18 cellular contexts compared by ENCODE assay signal in the genomic region with DNA sequence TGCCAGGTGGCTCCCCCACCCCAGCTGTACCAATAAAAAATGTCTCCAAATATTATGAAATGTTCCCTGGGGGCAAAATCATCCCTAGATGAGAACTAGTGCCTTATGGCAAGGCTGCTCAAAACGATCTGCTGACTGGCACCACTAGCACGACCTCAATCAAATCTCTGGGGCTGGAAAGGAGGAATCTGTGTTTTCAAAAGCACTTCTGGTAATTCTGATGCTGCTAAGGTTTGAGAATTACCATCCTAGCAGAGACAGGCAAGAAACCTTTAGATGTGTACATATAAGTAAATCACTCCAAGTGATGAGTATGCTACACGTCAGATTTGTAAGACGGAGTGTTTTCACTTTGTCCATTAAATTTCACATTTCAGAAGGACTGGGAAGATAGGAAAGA.
"Had no signal": no experiment of that assay in that cellular context is flagged by ENCODE, and none has a peak within 500 bp of the region (broad histone marks: within the 10 kb centered on the region; RNA-seq: fewer than 3 reads in every experiment).

No MANE protein-coding gene starts in this region.

- H3K4me3 ChIP-seq: dorsolateral prefrontal cortex, heart left ventricle, psoas muscle, right lobe of liver, testis, tibial nerve, upper lobe of right lung, vagina had no signal

- DNase-seq: dorsolateral prefrontal cortex; effector CD8-positive, alpha-beta T cell; foreskin melanocyte; heart left ventricle; hypothalamus; kidney glomerular epithelial cell; mesendoderm; naive B cell; psoas muscle; retina; right lobe of liver; stimulated activated CD4-positive, alpha-beta T cell treated with anti-CD3 and anti-CD28 coated beads, Interleukin-4, amount 100 ng/mL, for 1 hour; stimulated activated CD8-positive, alpha-beta memory T cell treated with anti-CD3 and anti-CD28 coated beads, Interleukin-4, amount 100 ng/mL, for 48 hours; testis; upper lobe of right lung had no signal

- H3K36me3 ChIP-seq: heart left ventricle, neutrophil, right lobe of liver, tibial nerve, upper lobe of right lung, vagina had no signal

- H3K27ac ChIP-seq: dorsolateral prefrontal cortex, heart left ventricle, neutrophil, psoas muscle, right lobe of liver, testis, tibial nerve, upper lobe of right lung, vagina had no signal

- H3K4me1 ChIP-seq: heart left ventricle, psoas muscle, right lobe of liver, testis, tibial nerve, upper lobe of right lung, vagina had no signal

- H3K27me3 ChIP-seq: dorsolateral prefrontal cortex, heart left ventricle, neutrophil, right lobe of liver, testis, tibial nerve, upper lobe of right lung, vagina had no signal

- H3K9me3 ChIP-seq: heart left ventricle, neutrophil, psoas muscle, right lobe of liver, testis, tibial nerve, upper lobe of right lung, vagina had no signal
